In genomic region chr2:227597993-227598392, GRCh38 we compare ENCODE assay signal across 38 cellular contexts. TPM values are rescaled to one million over a fixed set of nuclear protein-coding genes. Genes with fewer than 3 reads are reported as not detected.
DNase-seq lines count a peak whose midpoint lies in the region; ATAC-seq, FAIRE-seq and TF ChIP-seq lines count a peak whose summit lies in the region.
"Had no signal": no experiment of that assay in that cellular context is flagged by ENCODE, and none has a peak within 500 bp of the region (broad histone marks: within the 10 kb centered on the region; RNA-seq: fewer than 3 reads in every experiment).

No MANE protein-coding gene starts in this region.

- H3K9me3 Mint-ChIP-seq in astrocyte (ENCODE audit: unreplicated experiment) = peaks cover 3% of the 10 kb centered on the region
- H3K9me3 Mint-ChIP-seq in activated naive CD4-positive, alpha-beta T cell treated with anti-CD3 and anti-CD28 coated beads, Interleukin-2, amount 50 U/mL, for 72 hours = no peaks in the 10 kb centered on the region
- H3K9me3 Mint-ChIP-seq: activated naive CD4-positive, alpha-beta T cell treated with anti-CD3 and anti-CD28 coated beads for 36 hours; activated T-cell treated with anti-CD3 and anti-CD28 coated beads, Interleukin-2, amount 50 U/mL, for 72 hours; HFFc6; mesothelial cell of epicardium; naive thymus-derived CD8-positive, alpha-beta T cell; T-helper 2 cell treated with Interferon-gamma antibody and Interleukin-4, amounts not matched to agents 5 μg/mL and 100 μg/mL, for 36 hours had no signal

- H3K4me1 ChIP-seq in astrocyte (ENCODE audit: insufficient read depth, low read length) = peaks cover 4% of the 10 kb centered on the region
- H3K4me1 ChIP-seq: BLaER1, left ventricle myocardium inferior had no signal

- FAIRE-seq in astrocyte (lab: Jason Lieb, UNC) = no peak
- FAIRE-seq: endothelial cell of umbilical vein, GM12892 had no signal

- no peaks in the 10 kb centered on the region for H3K79me2 ChIP-seq in astrocyte (ENCODE audit: insufficient read depth, low read length)

- no peak for ATAC-seq in activated naive CD4-positive, alpha-beta T cell treated with anti-CD3 and anti-CD28 coated beads, Interleukin-2, amount 50 U/mL, for 72 hours
- ATAC-seq: activated CD8-positive, alpha-beta memory T cell treated with anti-CD3 and anti-CD28 coated beads, Interleukin-2, amount 10 ng/mL, durations not matched to agents 7 days and 5 days; activated T-cell treated with anti-CD3 and anti-CD28 coated beads, Interleukin-2, amount 50 U/mL, for 72 hours; naive thymus-derived CD8-positive, alpha-beta T cell; Right ventricle myocardium inferior had no signal

- H3K27ac ChIP-seq in astrocyte (ENCODE audit: low read depth, low read length) = no peak overlapping the region
- H3K27ac ChIP-seq: BLaER1, KMS-11, left ventricle myocardium inferior, thoracic aorta, WERI-Rb-1 had no signal

- H3K27ac Mint-ChIP-seq in astrocyte (ENCODE audit: unreplicated experiment) = peak overlapping the region; percentile 45
- no peak overlapping the region for H3K27ac Mint-ChIP-seq in activated naive CD4-positive, alpha-beta T cell treated with anti-CD3 and anti-CD28 coated beads, Interleukin-2, amount 50 U/mL, for 72 hours
- H3K27ac Mint-ChIP-seq: activated CD8-positive, alpha-beta memory T cell treated with anti-CD3 and anti-CD28 coated beads, Interleukin-2, amount 10 ng/mL, durations not matched to agents 7 days and 5 days; activated naive CD4-positive, alpha-beta T cell treated with anti-CD3 and anti-CD28 coated beads for 36 hours; activated T-cell treated with anti-CD3 and anti-CD28 coated beads, Interleukin-2, amount 50 U/mL, for 72 hours; HFFc6; mesothelial cell of epicardium; naive thymus-derived CD8-positive, alpha-beta T cell; T-helper 2 cell treated with Interferon-gamma antibody and Interleukin-4, amounts not matched to agents 5 μg/mL and 100 μg/mL, for 36 hours had no signal

- H4K20me1 ChIP-seq in astrocyte (ENCODE audit: insufficient read depth, low read length) = no peaks in the 10 kb centered on the region
- H4K20me1 ChIP-seq: BLaER1 had no signal

- peaks cover 3% of the 10 kb centered on the region for H3K27me3 ChIP-seq in astrocyte (ENCODE audit: insufficient read depth, low read length)
- H3K27me3 ChIP-seq: BLaER1 had no signal

- no peak overlapping the region for H3K4me3 ChIP-seq in astrocyte (ENCODE audit: insufficient read depth, low read depth, low read length)
- H3K4me3 ChIP-seq: BLaER1, left ventricle myocardium inferior, thoracic aorta had no signal

- peak; percentile 31 for DNase-seq in Daoy (ENCODE audit: low read depth)
- peak; percentile 43 for DNase-seq in HT1080 (ENCODE audit: low read depth)
- DNase-seq in astrocyte (ENCODE audit: low read depth) = peak; percentile 8
- DNase-seq in iPS-NIHi11 (ENCODE audit: low spot score) = peak; percentile 36
- DNase-seq in activated naive CD4-positive, alpha-beta T cell treated with anti-CD3 and anti-CD28 coated beads, Interleukin-2, amount 50 U/mL, for 72 hours (ENCODE audit: low spot score in 2 of 2) = no peak
- DNase-seq in occipital lobe (lab: John Stamatoyannopoulos, UW) = no peak
- DNase-seq in DMS153 treated with DMSO at 0.1 percent for 48 hours (lab: John Stamatoyannopoulos, UW; ENCODE audit: unreplicated experiment) = no peak
- no peak for DNase-seq in activated gamma-delta T cell treated with Interleukin-2 at 50 U/mL for 16 hours
- DNase-seq: activated CD4-positive, alpha-beta T cell treated with anti-CD3 and anti-CD28 coated beads, Interleukin-2, amount 50 U/mL, for 1 hour; activated CD8-positive, alpha-beta memory T cell treated with anti-CD3 and anti-CD28 coated beads, Interleukin-2, amount 10 ng/mL, durations not matched to agents 7 days and 5 days; activated naive CD4-positive, alpha-beta T cell treated with anti-CD3 and anti-CD28 coated beads for 36 hours; activated T-cell treated with anti-CD3 and anti-CD28 coated beads, Interleukin-2, amount 50 U/mL, for 72 hours; amniotic stem cell; caudate nucleus; COR-L47; DMS79 treated with DMSO at 0.1 percent for 48 hours; HFFc6; left ventricle myocardium inferior; MV-4-11; naive thymus-derived CD8-positive, alpha-beta T cell; NCI-H1694; NCI-H2171 treated with DMSO at 0.1 percent for 48 hours; NCI-H526; retina; stimulated activated CD4-positive, alpha-beta T cell treated with anti-CD3 and anti-CD28 coated beads, Interleukin-4, amount 100 ng/mL, for 1 hour; stimulated activated naive CD4-positive, alpha-beta T cell; WERI-Rb-1 had no signal

- H3K4me2 ChIP-seq in astrocyte (ENCODE audit: low read length) = no peak overlapping the region
- H3K4me2 ChIP-seq: BLaER1, KMS-11 had no signal

- no peaks in the 10 kb centered on the region for H3K36me3 Mint-ChIP-seq in astrocyte (ENCODE audit: low read depth, unreplicated experiment)
- H3K36me3 Mint-ChIP-seq in activated naive CD4-positive, alpha-beta T cell treated with anti-CD3 and anti-CD28 coated beads, Interleukin-2, amount 50 U/mL, for 72 hours = no peaks in the 10 kb centered on the region
- H3K36me3 Mint-ChIP-seq: activated CD8-positive, alpha-beta memory T cell treated with anti-CD3 and anti-CD28 coated beads, Interleukin-2, amount 10 ng/mL, durations not matched to agents 7 days and 5 days; mesothelial cell of epicardium had no signal

- H2AFZ ChIP-seq in astrocyte (ENCODE audit: low read depth, low read length) = no peak overlapping the region

- H3K36me3 ChIP-seq in astrocyte (ENCODE audit: insufficient read depth, low read length) = no peaks in the 10 kb centered on the region
- H3K36me3 ChIP-seq: BLaER1, left ventricle myocardium inferior, thoracic aorta, WERI-Rb-1 had no signal

- no peaks in the 10 kb centered on the region for H3K9me3 ChIP-seq in astrocyte (ENCODE audit: insufficient read depth, low read depth, low read length)
- H3K9me3 ChIP-seq: BLaER1, left ventricle myocardium inferior, thoracic aorta had no signal

- H3K9ac ChIP-seq in astrocyte (ENCODE audit: low read length) = no peak overlapping the region
- H3K9ac ChIP-seq: BLaER1, KMS-11 had no signal

- peaks cover 3% of the 10 kb centered on the region for H3K27me3 Mint-ChIP-seq in astrocyte (ENCODE audit: low read depth, unreplicated experiment)

- peaks cover 7% of the 10 kb centered on the region for H3K4me1 Mint-ChIP-seq in astrocyte (ENCODE audit: low read depth, unreplicated experiment)
- H3K4me1 Mint-ChIP-seq: naive thymus-derived CD8-positive, alpha-beta T cell had no signal

- no peak overlapping the region for H3K4me3 Mint-ChIP-seq in astrocyte (ENCODE audit: unreplicated experiment)
- H3K4me3 Mint-ChIP-seq: activated CD8-positive, alpha-beta memory T cell treated with anti-CD3 and anti-CD28 coated beads, Interleukin-2, amount 10 ng/mL, durations not matched to agents 7 days and 5 days; activated naive CD4-positive, alpha-beta T cell treated with anti-CD3 and anti-CD28 coated beads for 36 hours; activated T-cell treated with anti-CD3 and anti-CD28 coated beads, Interleukin-2, amount 50 U/mL, for 72 hours; HFFc6; mesothelial cell of epicardium; naive thymus-derived CD8-positive, alpha-beta T cell; T-helper 2 cell treated with Interferon-gamma antibody and Interleukin-4, amounts not matched to agents 5 μg/mL and 100 μg/mL, for 36 hours had no signal

- no peak for TF ChIP-seq CTCF in astrocyte (IDR thresholded peaks at IDR 0.05; ENCODE audit: insufficient read depth, low read depth, low read length)

RNA-seq across cellular contexts. Expression of gene SCYGR2, which starts 0.7 kb away (rescaled TPM):
- not detected in 2 replicates for total RNA-seq in Daoy (2014; rRNA removed; shearing (Covaris generic))
- not detected in 2 replicates for total RNA-seq in HT1080 (2014; rRNA removed; shearing (Covaris generic))
- not detected in 2 replicates for polyA plus RNA-seq in HT1080 (2015; cell fraction: cytosol; rRNA removed)
- not detected in 2 replicates for polyA plus RNA-seq in HT1080 (2015; cell fraction: nucleus; rRNA removed)
- not detected in 2 replicates for total RNA-seq in astrocyte
- not detected for total RNA-seq in activated naive CD4-positive, alpha-beta T cell treated with anti-CD3 and anti-CD28 coated beads, Interleukin-2, amount 50 U/mL, for 72 hours
- total RNA-seq in occipital lobe = not detected
- total RNA-seq: activated CD8-positive, alpha-beta memory T cell treated with anti-CD3 and anti-CD28 coated beads, Interleukin-2, amount 10 ng/mL, durations not matched to agents 7 days and 5 days; activated naive CD4-positive, alpha-beta T cell treated with anti-CD3 and anti-CD28 coated beads for 36 hours; activated T-cell treated with anti-CD3 and anti-CD28 coated beads, Interleukin-2, amount 50 U/mL, for 72 hours; dermis microvascular lymphatic vessel endothelial cell; endothelial cell of umbilical vein; HFFc6; HT-29; left ventricle myocardium inferior; mesothelial cell of epicardium; naive thymus-derived CD8-positive, alpha-beta T cell; omental fat pad; Right ventricle myocardium inferior; thoracic aorta had no signal
- polyA plus RNA-seq: endothelial cell of umbilical vein; naive thymus-derived CD8-positive, alpha-beta T cell had no signal

RNA-seq across cellular contexts. Expression of gene SCYGR3, which starts 16.6 kb away (rescaled TPM):
- total RNA-seq in Daoy (2014; rRNA removed; shearing (Covaris generic)) = not detected in 2 replicates
- total RNA-seq in HT1080 (2014; rRNA removed; shearing (Covaris generic)) = not detected in 2 replicates
- polyA plus RNA-seq in HT1080 (2015; cell fraction: cytosol; rRNA removed) = not detected in 2 replicates
- polyA plus RNA-seq in HT1080 (2015; cell fraction: nucleus; rRNA removed) = not detected in 2 replicates
- total RNA-seq in astrocyte (not detected in 2 replicates), occipital lobe (not detected)
- not detected for total RNA-seq in activated naive CD4-positive, alpha-beta T cell treated with anti-CD3 and anti-CD28 coated beads, Interleukin-2, amount 50 U/mL, for 72 hours
- total RNA-seq: activated CD8-positive, alpha-beta memory T cell treated with anti-CD3 and anti-CD28 coated beads, Interleukin-2, amount 10 ng/mL, durations not matched to agents 7 days and 5 days; activated naive CD4-positive, alpha-beta T cell treated with anti-CD3 and anti-CD28 coated beads for 36 hours; activated T-cell treated with anti-CD3 and anti-CD28 coated beads, Interleukin-2, amount 50 U/mL, for 72 hours; dermis microvascular lymphatic vessel endothelial cell; endothelial cell of umbilical vein; HFFc6; HT-29; left ventricle myocardium inferior; mesothelial cell of epicardium; naive thymus-derived CD8-positive, alpha-beta T cell; omental fat pad; Right ventricle myocardium inferior; thoracic aorta had no signal
- polyA plus RNA-seq: endothelial cell of umbilical vein; naive thymus-derived CD8-positive, alpha-beta T cell had no signal

RNA-seq across cellular contexts. Expression of gene SCYGR4, which starts 19.3 kb away (rescaled TPM):
- total RNA-seq in Daoy (2014; rRNA removed; shearing (Covaris generic)) = not detected in 2 replicates
- total RNA-seq in HT1080 (2014; rRNA removed; shearing (Covaris generic)) = not detected in 2 replicates
- polyA plus RNA-seq in HT1080 (2015; cell fraction: cytosol; rRNA removed) = not detected in 2 replicates
- polyA plus RNA-seq in HT1080 (2015; cell fraction: nucleus; rRNA removed) = not detected in 2 replicates
- total RNA-seq in astrocyte (not detected in 2 replicates), occipital lobe (not detected)
- total RNA-seq in activated naive CD4-positive, alpha-beta T cell treated with anti-CD3 and anti-CD28 coated beads, Interleukin-2, amount 50 U/mL, for 72 hours = not detected
- total RNA-seq: activated CD8-positive, alpha-beta memory T cell treated with anti-CD3 and anti-CD28 coated beads, Interleukin-2, amount 10 ng/mL, durations not matched to agents 7 days and 5 days; activated naive CD4-positive, alpha-beta T cell treated with anti-CD3 and anti-CD28 coated beads for 36 hours; activated T-cell treated with anti-CD3 and anti-CD28 coated beads, Interleukin-2, amount 50 U/mL, for 72 hours; dermis microvascular lymphatic vessel endothelial cell; endothelial cell of umbilical vein; HFFc6; HT-29; left ventricle myocardium inferior; mesothelial cell of epicardium; naive thymus-derived CD8-positive, alpha-beta T cell; Right ventricle myocardium inferior; thoracic aorta had no signal
- polyA plus RNA-seq: endothelial cell of umbilical vein; naive thymus-derived CD8-positive, alpha-beta T cell had no signal

Comparison
In these comparisons a context has a peak if more than half of its experiments do, and no peak if none do; other contexts are left out.
1. DNase-seq: peak in Daoy (single experiment), HT1080 (single experiment), astrocyte (single experiment) and iPS-NIHi11 (single experiment); none in activated naive CD4-positive, alpha-beta T cell treated with anti-CD3 and anti-CD28 coated beads, Interleukin-2, amount 50 U/mL, for 72 hours (0 of 2), occipital lobe (single experiment), DMS153 treated with DMSO at 0.1 percent for 48 hours (single experiment) and activated gamma-delta T cell treated with Interleukin-2 at 50 U/mL for 16 hours (single experiment).